In the genomic region with DNA sequence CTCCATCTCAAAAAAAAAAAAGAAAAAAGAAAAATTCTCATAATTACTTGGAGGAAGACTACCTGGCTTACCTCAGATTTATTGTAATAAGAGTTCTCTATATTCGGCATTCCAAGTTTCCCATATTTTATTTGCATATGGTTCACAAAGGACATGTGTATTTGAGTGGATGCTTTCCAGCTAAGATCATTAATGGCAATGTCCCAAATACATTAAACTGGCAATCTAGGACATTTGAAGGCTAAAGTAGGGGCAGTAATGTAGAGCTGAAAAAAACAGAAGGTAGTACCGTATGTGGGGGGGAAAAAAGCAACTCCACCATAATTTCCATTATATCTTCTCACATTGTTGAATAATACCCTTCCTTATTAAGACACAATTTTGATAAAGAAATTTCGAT, we compare ENCODE assay signal across 17 cellular contexts. TPM values are rescaled to one million over a fixed set of nuclear protein-coding genes. Genes with fewer than 3 reads are reported as not detected.
DNase-seq lines count a peak whose midpoint lies in the region; ATAC-seq and TF ChIP-seq lines count a peak whose summit lies in the region.
"Had no signal": no experiment of that assay in that cellular context is flagged by ENCODE, and none has a peak within 500 bp of the region (broad histone marks: within the 10 kb centered on the region; RNA-seq: fewer than 3 reads in every experiment).

No MANE protein-coding gene starts in this region.

- no peak overlapping the region for H2BK15ac ChIP-seq in mesenchymal stem cell (ENCODE audit: low read depth, poor library complexity, severe bottlenecking)

- peaks cover 12 to 64% (median 29%) of the 10 kb centered on the region in 3 donors for H3K36me3 Mint-ChIP-seq in CD8-positive, alpha-beta memory T cell

- H4K91ac ChIP-seq in mesenchymal stem cell (ENCODE audit: low read length), result no peak overlapping the region

- H3K9ac ChIP-seq in adipocyte (ENCODE audit: low read length), result no peak overlapping the region
- H3K9ac ChIP-seq in mesenchymal stem cell (ENCODE audit: low read length), result peak overlapping the region; percentile 42

- no peaks in the 10 kb centered on the region for H3K27me3 ChIP-seq in CD8-positive, alpha-beta memory T cell (ENCODE audit: insufficient read depth, low read length, poor library complexity, severe bottlenecking)
- H3K27me3 ChIP-seq in adipocyte (replicated peaks; ENCODE audit: control insufficient read depth, insufficient read depth, low read length), result no peaks in the 10 kb centered on the region
- H3K27me3 ChIP-seq in mesenchymal stem cell (ENCODE audit: control insufficient read depth in 1 of 2, insufficient read depth in 1 of 2, low read length in 2 of 2), result no peaks in the 10 kb centered on the region
- H3K27me3 ChIP-seq: sigmoid colon, stomach had no signal

- WGBS in mesenchymal stem cell, result no CpG with 5 or more reads among the region's 3 CpGs

- H3K9me3 Mint-ChIP-seq in CD8-positive, alpha-beta memory T cell, result no peaks in the 10 kb centered on the region
- H3K9me3 Mint-ChIP-seq: activated naive CD4-positive, alpha-beta T cell treated with anti-CD3 and anti-CD28 coated beads for 36 hours; CD8-positive, alpha-beta T cell; HFFc6; nephron had no signal

- no peak overlapping the region for H2AFZ ChIP-seq in mesenchymal stem cell (ENCODE audit: low read depth, low read length)

- H3K4ac ChIP-seq in mesenchymal stem cell (ENCODE audit: low read depth in 1 of 2, low read length in 2 of 2), result no peak overlapping the region

- no peak overlapping the region for H3K27ac ChIP-seq in CD8-positive, alpha-beta memory T cell (ENCODE audit: low read depth, low read length)
- no peak overlapping the region for H3K27ac ChIP-seq in mesenchymal stem cell (ENCODE audit: low read length, poor library complexity, severe bottlenecking)
- H3K27ac ChIP-seq: sigmoid colon had no signal

- POLR2A ChIA-PET in CD8-positive, alpha-beta memory T cell (lab: Charles Lee), result no interaction called here

- H2AK5ac ChIP-seq in mesenchymal stem cell (ENCODE audit: low read length, severe bottlenecking), result no peak overlapping the region

- H3K27ac Mint-ChIP-seq in CD8-positive, alpha-beta memory T cell, result peak overlapping the region in 4 of 8 donors; percentile 4 to 76 (median 12)
- H3K27ac Mint-ChIP-seq: nephron, T-helper 17 cell had no signal

- H3K18ac ChIP-seq in mesenchymal stem cell (ENCODE audit: low read depth in 1 of 2, low read length in 2 of 2), result no peak overlapping the region

- no peak overlapping the region for H4K8ac ChIP-seq in mesenchymal stem cell (ENCODE audit: low read length)

- DNase-seq in CD8-positive, alpha-beta memory T cell, result no peak
- DNase-seq in HFF-Myc (ENCODE audit: extremely low read depth, low read depth) (peak; percentile 31), adipocyte (ENCODE audit: low read depth) (no peak), mesenchymal stem cell (peak; percentile 5), T-helper 1 cell (no peak), kidney glomerular epithelial cell (lab: John Stamatoyannopoulos, UW) (no peak)
- DNase-seq: activated naive CD4-positive, alpha-beta T cell treated with anti-CD3 and anti-CD28 coated beads for 36 hours; CD8-positive, alpha-beta T cell; central memory CD4-positive, alpha-beta T cell; HFFc6; MV-4-11; NCI-H2171; sigmoid colon; stomach; T-helper 17 cell had no signal

- H3K79me1 ChIP-seq in mesenchymal stem cell (replicated peaks; ENCODE audit: low read length, poor library complexity, severe bottlenecking), result peaks cover 7% of the 10 kb centered on the region

- peaks cover 67 to 91% (median 88%) of the 10 kb centered on the region in 3 donors for H3K4me1 Mint-ChIP-seq in CD8-positive, alpha-beta memory T cell

- no peak for TF ChIP-seq CTCF in HFF-Myc (IDR thresholded peaks at IDR 0.05; ENCODE audit: low read depth, low read length, missing control alignments)

- H3K27me3 Mint-ChIP-seq in CD8-positive, alpha-beta memory T cell, result no peaks in the 10 kb centered on the region
- H3K27me3 Mint-ChIP-seq: T-helper 17 cell had no signal

- peaks cover 9% of the 10 kb centered on the region for H3K36me3 ChIP-seq in CD8-positive, alpha-beta memory T cell (ENCODE audit: insufficient read depth, low read length)
- H3K36me3 ChIP-seq in adipocyte (ENCODE audit: control insufficient read depth, insufficient read depth, low read length, severe bottlenecking) (peaks cover 38% of the 10 kb centered on the region), mesenchymal stem cell (ENCODE audit: control insufficient read depth in 1 of 2, insufficient read depth in 2 of 2, low read depth in 1 of 2, low read length in 2 of 2) (peaks cover 8 to 52% of the 10 kb centered on the region in 2 experiments)

- H3K23ac ChIP-seq in mesenchymal stem cell (ENCODE audit: low read length in 2 of 2), result no peak overlapping the region

- H2BK12ac ChIP-seq in mesenchymal stem cell (ENCODE audit: low read length in 2 of 2), result no peak overlapping the region

- no peak overlapping the region for H2BK120ac ChIP-seq in mesenchymal stem cell (ENCODE audit: low read depth, low read length)

- H3K4me2 ChIP-seq in mesenchymal stem cell (ENCODE audit: low read length, poor library complexity, severe bottlenecking), result no peak overlapping the region

- no peak for ATAC-seq in HG02798 (IDR thresholded peaks at IDR 0.05; ENCODE audit: poor library complexity, unreplicated experiment)

- H3K9me3 ChIP-seq in CD8-positive, alpha-beta memory T cell (ENCODE audit: low read length), result no peaks in the 10 kb centered on the region
- H3K9me3 ChIP-seq in adipocyte (ENCODE audit: control insufficient read depth, low read length) (no peaks in the 10 kb centered on the region), mesenchymal stem cell (ENCODE audit: control insufficient read depth, low read length) (no peaks in the 10 kb centered on the region)
- H3K9me3 ChIP-seq: sigmoid colon, stomach had no signal

- CTCF ChIA-PET in CD8-positive, alpha-beta memory T cell (lab: Charles Lee), result no interaction called here

- peak overlapping the region; percentile 0 to 96 (median 38) for H3K4me3 Mint-ChIP-seq in CD8-positive, alpha-beta memory T cell
- H3K4me3 Mint-ChIP-seq: T-helper 17 cell had no signal

- H3K14ac ChIP-seq in mesenchymal stem cell (ENCODE audit: low read length in 2 of 2), result no peak overlapping the region

- H2BK5ac ChIP-seq in mesenchymal stem cell (ENCODE audit: low read depth, low read length, poor library complexity, severe bottlenecking), result no peak overlapping the region

- H3K4me3 ChIP-seq in CD8-positive, alpha-beta memory T cell (ENCODE audit: low read length), result no peak overlapping the region
- H3K4me3 ChIP-seq in HFF-Myc (replicated peaks; ENCODE audit: low read depth, low read length), result no peak overlapping the region
- H3K4me3 ChIP-seq in adipocyte (ENCODE audit: low read length), result peak overlapping the region; percentile 100
- H3K4me3 ChIP-seq in mesenchymal stem cell (ENCODE audit: insufficient read depth in 1 of 2, low read depth in 1 of 2, low read length in 2 of 2), result peak overlapping the region in 1 of 2 experiments; percentile 98

- H3K4me1 ChIP-seq in CD8-positive, alpha-beta memory T cell (ENCODE audit: insufficient read depth, low read length), result peaks cover 39% of the 10 kb centered on the region
- H3K4me1 ChIP-seq in adipocyte (ENCODE audit: control insufficient read depth, insufficient read depth, low read length) (peaks cover 54% of the 10 kb centered on the region), mesenchymal stem cell (ENCODE audit: control insufficient read depth, insufficient read depth, low read depth, low read length) (peaks cover 3% of the 10 kb centered on the region)

RNA-seq across cellular contexts. Expression of gene TUT7, which starts 4.9 kb away (rescaled TPM):
- total RNA-seq in CD8-positive, alpha-beta memory T cell, result 10 to 100 TPM; 34.2 to 36.0 TPM
- 26.1 TPM for polyA plus RNA-seq in CD8-positive, alpha-beta memory T cell
- polyA plus RNA-seq in mesenchymal stem cell (2013, experiment 1 of 2), result 17.0 TPM
- 15.7 TPM for polyA plus RNA-seq in mesenchymal stem cell (2013, experiment 2 of 2)

Comparison
In these comparisons a context has a peak if more than half of its experiments do, and no peak if none do; other contexts are left out.
1. DNase-seq: peak in HFF-Myc (single experiment) and mesenchymal stem cell (single experiment); none in CD8-positive, alpha-beta memory T cell (0 of 5), adipocyte (single experiment), T-helper 1 cell (0 of 5) and kidney glomerular epithelial cell (single experiment).